24 cellular contexts compared by ENCODE assay signal in the genomic region with DNA sequence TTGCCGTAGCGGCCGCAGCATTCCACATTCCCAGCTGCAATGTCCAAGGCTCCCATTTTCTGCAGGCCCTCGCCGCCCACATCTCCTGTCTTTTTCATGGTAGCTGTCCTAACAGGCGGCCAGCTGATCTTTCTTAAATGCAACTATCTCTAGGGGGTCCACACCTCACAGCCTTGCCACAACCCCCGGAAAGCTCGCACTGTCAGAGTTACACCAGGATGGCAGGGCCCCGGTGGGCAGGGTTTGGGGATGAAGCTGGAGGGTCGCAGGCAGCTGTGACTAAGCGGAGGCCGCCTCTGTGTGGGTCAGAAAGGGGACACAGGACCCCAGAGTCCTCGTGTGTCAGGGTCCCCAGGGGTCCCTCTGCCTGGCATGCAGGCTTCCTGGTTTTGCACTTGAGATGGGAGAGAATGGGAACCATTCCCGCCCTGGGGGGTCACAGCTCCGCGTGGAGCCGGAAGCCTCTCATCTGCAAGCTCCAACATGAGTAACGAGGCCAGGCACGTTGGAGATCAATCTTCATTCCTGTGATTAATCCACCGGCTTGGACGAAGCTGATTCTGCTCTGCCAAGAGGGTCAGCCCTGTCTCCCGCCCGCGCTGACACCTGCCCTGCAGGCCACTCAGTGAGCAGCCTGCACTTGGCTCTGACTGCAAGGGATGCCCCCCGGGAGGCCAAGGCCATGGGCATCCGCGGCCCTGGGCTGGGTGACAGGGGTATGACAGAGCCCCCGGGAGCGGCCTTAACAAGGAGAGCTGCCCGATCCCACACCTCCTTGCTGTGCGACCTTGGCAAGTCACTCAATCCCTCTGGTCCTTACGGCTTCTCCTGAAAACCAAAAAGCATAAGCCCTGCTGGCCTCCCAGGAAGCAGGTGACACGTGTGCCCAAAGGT.
"Had no signal": no experiment of that assay in that cellular context is flagged by ENCODE, and none has a peak within 500 bp of the region (broad histone marks: within the 10 kb centered on the region; RNA-seq: fewer than 3 reads in every experiment).

No MANE protein-coding gene starts in this region.

- H3K4me2 ChIP-seq: smooth muscle cell had no signal

- H3K4me3 Mint-ChIP-seq: activated CD4-positive, alpha-beta T cell treated with anti-CD3 and anti-CD28 coated beads, Interleukin-2, amount 10 ng/mL, durations not matched to agents 7 days and 5 days; activated CD8-positive, alpha-beta memory T cell treated with anti-CD3 and anti-CD28 coated beads, Interleukin-2, amount 10 ng/mL, durations not matched to agents 7 days and 5 days; activated CD8-positive, alpha-beta T cell treated with anti-CD3 and anti-CD28 coated beads for 36 hours; activated naive CD8-positive, alpha-beta T cell treated with anti-CD3 and anti-CD28 coated beads, Interleukin-2, amount 10 ng/mL, durations not matched to agents 7 days and 5 days; activated T-helper 1 cell treated with anti-CD3 and anti-CD28 coated beads, Interleukin-12 subunit alpha, Interleukin-12 subunit beta, Interleukin-2, Interleukin-4 antibody, amounts not matched to agents 30 ng/mL and 10 ng/mL and 1 ng/mL, durations not matched to agents 14 hours and 24 hours and 36 hours; stimulated activated naive B cell treated with anti-CD40 and anti-IgM and Interleukin-4, amounts not matched to agents 10 μg/mL and 1 μg/mL and 100 μg/mL, for 72 hours; T-helper 17 cell; type B pancreatic cell had no signal

- H3K4me1 Mint-ChIP-seq: activated CD4-positive, alpha-beta T cell treated with anti-CD3 and anti-CD28 coated beads, Interleukin-2, amount 10 ng/mL, durations not matched to agents 7 days and 5 days; activated CD8-positive, alpha-beta memory T cell treated with anti-CD3 and anti-CD28 coated beads, Interleukin-2, amount 10 ng/mL, durations not matched to agents 7 days and 5 days; activated naive CD8-positive, alpha-beta T cell treated with anti-CD3 and anti-CD28 coated beads, Interleukin-2, amount 10 ng/mL, durations not matched to agents 7 days and 5 days; naive B cell had no signal

- H3K36me3 ChIP-seq: thoracic aorta, vagina had no signal

- H3K9me3 ChIP-seq: thoracic aorta, vagina had no signal

- H3K4me3 ChIP-seq: smooth muscle cell, thoracic aorta, vagina had no signal

- DNase-seq: activated CD4-positive, alpha-beta T cell treated with anti-CD3 and anti-CD28 coated beads, Interleukin-2, amount 10 ng/mL, durations not matched to agents 7 days and 5 days; activated CD4-positive, CD25-positive, alpha-beta regulatory T cell treated with anti-CD3 and anti-CD28 coated beads, Interleukin-2, amount 50 U/mL, for 72 hours; activated CD8-positive, alpha-beta memory T cell treated with anti-CD3 and anti-CD28 coated beads, Interleukin-2, amount 10 ng/mL, durations not matched to agents 7 days and 5 days; activated CD8-positive, alpha-beta T cell treated with anti-CD3 and anti-CD28 coated beads for 36 hours; activated naive CD4-positive, alpha-beta T cell; activated naive CD8-positive, alpha-beta T cell treated with anti-CD3 and anti-CD28 coated beads, Interleukin-2, amount 10 ng/mL, durations not matched to agents 7 days and 5 days; activated T-cell treated with anti-CD3 and anti-CD28 coated beads for 4 hours; amniotic stem cell; effector CD4-positive, alpha-beta T cell; foreskin keratinocyte; hippocampal formation; naive B cell; occipital lobe; stimulated activated CD4-positive, alpha-beta T cell treated with anti-CD3 and anti-CD28 coated beads, Interleukin-2, amount 100 ng/mL, for 48 hours; stimulated activated CD8-positive, alpha-beta memory T cell treated with anti-CD3 and anti-CD28 coated beads, Interleukin-4, amount 100 ng/mL, for 48 hours; stimulated activated naive B cell treated with anti-CD40 and anti-IgM and Interleukin-4, amounts not matched to agents 10 μg/mL and 1 μg/mL and 100 μg/mL, for 72 hours; SW 1271; T-helper 17 cell had no signal

- H3K36me3 Mint-ChIP-seq: activated CD8-positive, alpha-beta memory T cell treated with anti-CD3 and anti-CD28 coated beads, Interleukin-2, amount 10 ng/mL, durations not matched to agents 7 days and 5 days; activated naive CD8-positive, alpha-beta T cell treated with anti-CD3 and anti-CD28 coated beads, Interleukin-2, amount 10 ng/mL, durations not matched to agents 7 days and 5 days; naive B cell; stimulated activated naive B cell treated with anti-CD40 and anti-IgM and Interleukin-4, amounts not matched to agents 10 μg/mL and 1 μg/mL and 100 μg/mL, for 72 hours; type B pancreatic cell had no signal

- H3K27me3 Mint-ChIP-seq: activated CD4-positive, alpha-beta T cell treated with anti-CD3 and anti-CD28 coated beads, Interleukin-2, amount 10 ng/mL, durations not matched to agents 7 days and 5 days; activated naive CD8-positive, alpha-beta T cell treated with anti-CD3 and anti-CD28 coated beads, Interleukin-2, amount 10 ng/mL, durations not matched to agents 7 days and 5 days had no signal

- H3K27me3 ChIP-seq: foreskin keratinocyte, vagina had no signal

- H3K27ac Mint-ChIP-seq: activated CD4-positive, alpha-beta T cell treated with anti-CD3 and anti-CD28 coated beads, Interleukin-2, amount 10 ng/mL, durations not matched to agents 7 days and 5 days; activated CD8-positive, alpha-beta memory T cell treated with anti-CD3 and anti-CD28 coated beads, Interleukin-2, amount 10 ng/mL, durations not matched to agents 7 days and 5 days; activated CD8-positive, alpha-beta T cell treated with anti-CD3 and anti-CD28 coated beads for 36 hours; activated naive CD8-positive, alpha-beta T cell treated with anti-CD3 and anti-CD28 coated beads, Interleukin-2, amount 10 ng/mL, durations not matched to agents 7 days and 5 days; activated T-helper 1 cell treated with anti-CD3 and anti-CD28 coated beads, Interleukin-12 subunit alpha, Interleukin-12 subunit beta, Interleukin-2, Interleukin-4 antibody, amounts not matched to agents 30 ng/mL and 10 ng/mL and 1 ng/mL, durations not matched to agents 14 hours and 24 hours and 36 hours; naive B cell; stimulated activated naive B cell treated with anti-CD40 and anti-IgM and Interleukin-4, amounts not matched to agents 10 μg/mL and 1 μg/mL and 100 μg/mL, for 72 hours; T-helper 17 cell; type B pancreatic cell had no signal

- H3K27ac ChIP-seq: foreskin keratinocyte, thoracic aorta, vagina had no signal

- ATAC-seq: activated CD8-positive, alpha-beta memory T cell treated with anti-CD3 and anti-CD28 coated beads, Interleukin-2, amount 10 ng/mL, durations not matched to agents 7 days and 5 days; activated CD8-positive, alpha-beta T cell treated with anti-CD3 and anti-CD28 coated beads for 36 hours; foreskin keratinocyte; sciatic nerve; stimulated activated naive B cell treated with anti-CD40 and anti-IgM and Interleukin-4, amounts not matched to agents 10 μg/mL and 1 μg/mL and 100 μg/mL, for 72 hours; T-helper 17 cell had no signal

- H3K9me3 Mint-ChIP-seq: activated CD4-positive, alpha-beta T cell treated with anti-CD3 and anti-CD28 coated beads, Interleukin-2, amount 10 ng/mL, durations not matched to agents 7 days and 5 days; activated CD8-positive, alpha-beta T cell treated with anti-CD3 and anti-CD28 coated beads for 36 hours; activated naive CD8-positive, alpha-beta T cell treated with anti-CD3 and anti-CD28 coated beads, Interleukin-2, amount 10 ng/mL, durations not matched to agents 7 days and 5 days; activated T-helper 1 cell treated with anti-CD3 and anti-CD28 coated beads, Interleukin-12 subunit alpha, Interleukin-12 subunit beta, Interleukin-2, Interleukin-4 antibody, amounts not matched to agents 30 ng/mL and 10 ng/mL and 1 ng/mL, durations not matched to agents 14 hours and 24 hours and 36 hours; naive B cell; type B pancreatic cell had no signal

- H3K4me1 ChIP-seq: foreskin keratinocyte, vagina had no signal
